Comparison of ENCODE assay signal across 1 cellular context in genomic region chr16:36336-36984, GRCh38.
TF ChIP-seq lines count a peak whose summit lies in the region.

No MANE protein-coding gene starts in this region.

TF ChIP-seq in GM23338, 12 proteins besides CTCF, POLR2A, EP300 and RAD21:
- TF ChIP-seq REST (IDR thresholded peaks at IDR 0.05; ENCODE audit: unreplicated experiment), result no peak
- no peak for TF ChIP-seq ZNF462 (CRISPR knock-in tag; IDR thresholded peaks at IDR 0.05)
- no peak for TF ChIP-seq CREB1 (CRISPR knock-in tag; IDR thresholded peaks at IDR 0.05; ENCODE audit: low read depth)
- TF ChIP-seq ZNF331 (CRISPR knock-in tag; IDR thresholded peaks at IDR 0.05; ENCODE audit: low read depth), result no peak
- no peak for TF ChIP-seq EZH2 (IDR thresholded peaks at IDR 0.05; ENCODE audit: low read depth, unreplicated experiment)
- no peak for TF ChIP-seq NANOG (IDR thresholded peaks at IDR 0.05; ENCODE audit: borderline replicate concordance)
- no peak for TF ChIP-seq EZH2phosphoT487 (IDR thresholded peaks at IDR 0.05; ENCODE audit: unreplicated experiment)
- TF ChIP-seq ZNF114 (CRISPR knock-in tag; IDR thresholded peaks at IDR 0.05), result no peak
- TF ChIP-seq STAT1 (IDR thresholded peaks at IDR 0.05; ENCODE audit: unreplicated experiment), result no peak
